In the genomic region with DNA sequence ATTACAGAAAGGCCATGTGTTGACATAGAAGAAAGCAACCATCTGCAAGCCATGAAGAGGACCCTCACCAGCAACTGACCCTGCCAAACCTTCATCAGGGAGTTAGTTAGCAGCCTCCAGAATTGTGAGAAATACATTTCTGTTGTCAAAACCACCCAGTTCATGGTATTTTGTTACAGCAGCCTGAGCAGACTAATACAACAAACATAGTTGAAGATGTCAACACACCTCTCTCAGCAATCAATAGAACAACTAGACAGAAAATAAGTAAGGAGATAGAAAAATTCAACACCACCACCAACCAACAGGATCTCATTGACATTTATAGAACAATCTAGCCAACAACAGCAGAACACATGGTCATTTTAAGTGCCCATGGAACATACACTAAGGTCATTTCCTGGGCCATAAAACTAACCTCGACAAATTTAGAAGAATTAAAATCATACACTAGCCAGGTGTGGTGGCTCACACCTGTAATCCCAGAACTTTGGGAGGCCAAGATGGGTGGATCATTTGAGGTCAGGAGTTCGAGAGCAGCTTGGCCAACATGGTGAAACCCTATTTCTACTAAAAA, we compare ENCODE assay signal across 1 cellular context.
TF ChIP-seq lines count a peak whose summit lies in the region.

No MANE protein-coding gene starts in this region.

TF ChIP-seq in HepG2, 621 proteins besides CTCF, POLR2A, EP300 and RAD21:
- TF ChIP-seq ZNF577 (CRISPR knock-in tag; IDR thresholded peaks at IDR 0.05; ENCODE audit: borderline replicate concordance, low read depth) (no peak), ZNF12 (CRISPR knock-in tag; IDR thresholded peaks at IDR 0.05) (peak; percentile 97), SATB2 (CRISPR knock-in tag; IDR thresholded peaks at IDR 0.05) (no peak), NFIB (CRISPR knock-in tag; IDR thresholded peaks at IDR 0.05; ENCODE audit: borderline replicate concordance) (no peak)
TF ChIP-seq in HepG2: peak in this region for 1.
